ENCODE assay signal across 1 cellular context in genomic region chr3:180036678-180037455, GRCh38.
TF ChIP-seq lines count a peak whose summit lies in the region.

PEX5L (minus strand) TSS chr3:180036937; CDS start chr3:180036599, 338 bp downstream.

TF ChIP-seq in H1, 55 proteins besides CTCF, POLR2A, EP300 and RAD21 (continued from another document):
- TF ChIP-seq E2F6 (IDR thresholded peaks at IDR 0.05) (peak; percentile 83), CTBP2 (IDR thresholded peaks at IDR 0.05; ENCODE audit: borderline replicate concordance, insufficient read depth, insufficient read length, low read length) (peak; percentile 60), POLR2AphosphoS5 (IDR thresholded peaks at IDR 0.05; ENCODE audit: low read depth, low read length) (0 out of 2 replicates have a peak, but pooled peaks have one; percentile 22), SP1 (IDR thresholded peaks at IDR 0.05; ENCODE audit: low read depth, low read length) (no peak), NANOG (IDR thresholded peaks at IDR 0.05; ENCODE audit: insufficient read depth, low read depth, low read length, poor library complexity, severe bottlenecking) (peak; percentile 73), KDM4A (IDR thresholded peaks at IDR 0.05; ENCODE audit: low read depth, low read length, severe bottlenecking) (peak; percentile 62), SIN3A (conservative IDR thresholded peaks at IDR 0.05 in 1 of 2, IDR thresholded peaks at IDR 0.05 in 1 of 2; ENCODE audit: low read depth in 1 of 2, low read length in 2 of 2) (peak; percentile 96 to 98), ASH2L (IDR thresholded peaks at IDR 0.05; ENCODE audit: low read length) (peak; percentile 92), TAF7 (optimal IDR thresholded peaks at IDR 0.05; ENCODE audit: borderline replicate concordance, low read depth, low read length) (no peak), RFX5 (IDR thresholded peaks at IDR 0.05; ENCODE audit: borderline replicate concordance, low read depth, low read length) (no peak), CHD2 (IDR thresholded peaks at IDR 0.05; ENCODE audit: low read length) (0 out of 2 replicates have a peak, but pooled peaks have one; percentile 25), MAX (IDR thresholded peaks at IDR 0.05) (peak; percentile 65; the same call in 1 of the 2 replicates), RBBP5 (IDR thresholded peaks at IDR 0.05; ENCODE audit: borderline replicate concordance, low read depth, low read length) (peak; percentile 79; the same call in 1 of the 2 replicates), TAF1 (IDR thresholded peaks at IDR 0.05; ENCODE audit: low read depth, low read length) (peak; percentile 36; the same call in 1 of the 2 replicates), CHD1 (IDR thresholded peaks at IDR 0.05; ENCODE audit: low read depth, low read length) (no peak), HDAC2 (IDR thresholded peaks at IDR 0.05; ENCODE audit: borderline replicate concordance in 1 of 2, low read depth in 2 of 2, low read length in 2 of 2) (peak; percentile 72 to 93; a peak in 2 of 4 replicates)
TF ChIP-seq in H1: peak in this region for 13.
